ENCODE assay signal across 8 cellular contexts in the genomic region with DNA sequence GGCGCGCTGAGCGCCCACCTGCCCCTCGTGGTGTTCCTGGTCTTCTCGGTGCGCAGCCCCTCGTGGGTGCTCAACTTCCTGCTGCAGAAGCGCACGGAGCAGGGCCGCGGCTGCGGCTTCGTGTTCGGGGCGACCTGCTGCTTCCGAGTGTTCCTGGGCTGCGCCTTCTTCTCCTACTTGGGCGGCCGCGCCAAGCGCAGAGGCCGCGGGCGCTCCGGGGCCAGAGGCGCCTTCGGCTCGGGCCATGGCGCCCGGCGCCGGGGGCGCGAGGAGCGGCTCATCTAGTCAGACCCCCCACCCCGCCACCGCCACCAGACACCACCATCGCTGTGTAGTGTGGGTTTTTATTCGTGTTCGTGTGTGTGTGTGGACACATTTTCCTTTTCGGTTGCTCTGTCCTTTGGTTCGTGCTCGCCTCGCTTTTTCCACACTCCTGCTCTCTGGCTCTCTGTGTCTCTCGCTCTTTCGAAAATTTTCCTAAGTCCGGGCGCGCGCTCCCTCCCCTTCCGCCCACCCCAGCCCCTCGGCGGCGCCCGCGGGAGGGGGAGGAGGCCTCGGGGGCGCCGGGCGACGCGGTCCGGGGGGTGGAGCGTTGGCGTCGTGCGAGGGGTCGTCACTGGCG. TPM values are rescaled to one million over a fixed set of nuclear protein-coding genes. Genes with fewer than 3 reads are reported as not detected.
DNase-seq lines count a peak whose midpoint lies in the region; ATAC-seq and TF ChIP-seq lines count a peak whose summit lies in the region.

No MANE protein-coding gene starts in this region.

- H3K4me1 ChIP-seq in BLaER1 treated with 17β-estradiol and CSF1 and Interleukin-3, amounts not matched to agents 10 nM and 100 nM: peaks cover 33 to 65% (median 49%) of the 10 kb centered on the region in 10 experiments
- H3K4me1 ChIP-seq in cardiac muscle cell (ENCODE audit: low read depth) (peaks cover 21% of the 10 kb centered on the region), parathyroid adenoma (peaks cover 22% of the 10 kb centered on the region), transverse colon (peaks cover 15 to 38% (median 25%) of the 10 kb centered on the region in 4 donors)

- H4K20me1 ChIP-seq in BLaER1 treated with 17β-estradiol and CSF1 and Interleukin-3, amounts not matched to agents 10 nM and 100 nM: peaks cover 27 to 47% (median 40%) of the 10 kb centered on the region in 11 experiments
- H4K20me1 ChIP-seq in SU-DHL-6 (ENCODE audit: low read depth, low read length): peaks cover 18% of the 10 kb centered on the region

- TF ChIP-seq CTCF in SU-DHL-6 (IDR thresholded peaks at IDR 0.05; ENCODE audit: insufficient read depth, low read length, poor library complexity, severe bottlenecking) (no peak), cardiac muscle cell (IDR thresholded peaks at IDR 0.05; ENCODE audit: low read depth, low read length) (no peak), parathyroid adenoma (IDR thresholded peaks at IDR 0.05) (no peak), transverse colon (IDR thresholded peaks at IDR 0.05) (no peak)

- intact Hi-C loops in transverse colon (cut with DNase I; ENCODE audit: low total_unique reads): loop anchor here (5.0 to 10.0 kb wide), 3 partner anchors 94 to 238 kb away; partner anchors contain the start of genes ATP5F1E, NELFCD and STX16

- H3K9me2 ChIP-seq in SU-DHL-6 (replicated peaks; ENCODE audit: insufficient read depth, low read length): no peaks in the 10 kb centered on the region

- H2AFZ ChIP-seq in SU-DHL-6 (ENCODE audit: low read depth, low read length, severe bottlenecking) (peak overlapping the region; percentile 1), parathyroid adenoma (peak overlapping the region; percentile 85)

- H3F3A ChIP-seq in SU-DHL-6 (ENCODE audit: insufficient read depth): peaks cover 23% of the 10 kb centered on the region

- no peaks in the 10 kb centered on the region for H3K27me3 ChIP-seq in BLaER1 treated with 17β-estradiol and CSF1 and Interleukin-3, amounts not matched to agents 10 nM and 100 nM
- H3K27me3 ChIP-seq in SU-DHL-6 (ENCODE audit: low read length) (no peaks in the 10 kb centered on the region), cardiac muscle cell (no peaks in the 10 kb centered on the region), parathyroid adenoma (ENCODE audit: control insufficient read depth, insufficient read depth, low read length) (no peaks in the 10 kb centered on the region), transverse colon (no peaks in the 10 kb centered on the region)

- DNase-seq in M059J (ENCODE audit: low read depth): peak; percentile 76
- peak; percentile 64 for DNase-seq in activated naive CD8-positive, alpha-beta T cell treated with anti-CD3 and anti-CD28 coated beads, Interleukin-2, amount 50 U/mL, for 16 hours (ENCODE audit: low read depth, low spot score)
- peak; percentile 92 to 95 for DNase-seq in cardiac muscle cell (ENCODE audit: low read depth in 1 of 2, low spot score in 1 of 2)
- peak; percentile 75 for DNase-seq in transverse colon

- WGBS in transverse colon (ENCODE audit: low coverage in 1 of 2), 2 donors: 1% methylated on average over 64 of the region's 69 CpGs; no CpG with 5 or more reads in 1 of the 2 donors

- peak overlapping the region; percentile 86 to 98 (median 95) for H3K27ac ChIP-seq in BLaER1 treated with 17β-estradiol and CSF1 and Interleukin-3, amounts not matched to agents 10 nM and 100 nM
- H3K27ac ChIP-seq in SU-DHL-6 (ENCODE audit: low read depth, low read length): peak overlapping the region; percentile 89
- peak overlapping the region; percentile 100 for H3K27ac ChIP-seq in cardiac muscle cell
- peak overlapping the region; percentile 89 for H3K27ac ChIP-seq in parathyroid adenoma
- H3K27ac ChIP-seq in transverse colon: peak overlapping the region; percentile 99 to 100 (median 100)

- peaks cover 0 to 15% (median 7%) of the 10 kb centered on the region in 11 experiments; a peak in 13 of 22 replicates for H3K9me3 ChIP-seq in BLaER1 treated with 17β-estradiol and CSF1 and Interleukin-3, amounts not matched to agents 10 nM and 100 nM (replicated peaks in 1 of 11)
- H3K9me3 ChIP-seq in SU-DHL-6 (ENCODE audit: insufficient read depth, low read length) (no peaks in the 10 kb centered on the region), cardiac muscle cell (ENCODE audit: low read depth) (no peaks in the 10 kb centered on the region), parathyroid adenoma (ENCODE audit: control insufficient read depth, low read length) (no peaks in the 10 kb centered on the region), transverse colon (no peaks in the 10 kb centered on the region)

- TF ChIP-seq EP300 in transverse colon (IDR thresholded peaks at IDR 0.05; ENCODE audit: low read depth): no peak

- in situ Hi-C loops in transverse colon (cut with MboI; ENCODE audit: low pct_ligation_motif_present in 1 of 4, low pct_unique_long_range_greater_than_20kb in 1 of 4, low sequenced_read_pairs in 3 of 4): no loop called here

- peaks cover 0 to 20% (median 6%) of the 10 kb centered on the region in 11 experiments; a peak in 17 of 22 replicates for H3K36me3 ChIP-seq in BLaER1 treated with 17β-estradiol and CSF1 and Interleukin-3, amounts not matched to agents 10 nM and 100 nM
- H3K36me3 ChIP-seq in SU-DHL-6 (ENCODE audit: low read length) (peaks cover 8% of the 10 kb centered on the region; the same call in 1 of the 2 replicates), cardiac muscle cell (no peaks in the 10 kb centered on the region), parathyroid adenoma (ENCODE audit: control insufficient read depth, insufficient read depth, low read length) (no peaks in the 10 kb centered on the region), transverse colon (no peaks in the 10 kb centered on the region)

- H3K9ac ChIP-seq in BLaER1 treated with 17β-estradiol and CSF1 and Interleukin-3, amounts not matched to agents 10 nM and 100 nM: peak overlapping the region; percentile 88 to 99 (median 96)
- peak overlapping the region; percentile 95 for H3K9ac ChIP-seq in SU-DHL-6 (ENCODE audit: low read length)
- H3K9ac ChIP-seq in parathyroid adenoma: no peak overlapping the region

- H3K79me2 ChIP-seq in SU-DHL-6 (ENCODE audit: insufficient read depth, low read length): peaks cover 40% of the 10 kb centered on the region
- H3K79me2 ChIP-seq in parathyroid adenoma: peaks cover 31% of the 10 kb centered on the region

- peak; percentile 50 for TF ChIP-seq POLR2A in transverse colon (IDR thresholded peaks at IDR 0.05)

- peak overlapping the region; percentile 66 to 91 (median 80) for H3K4me3 ChIP-seq in BLaER1 treated with 17β-estradiol and CSF1 and Interleukin-3, amounts not matched to agents 10 nM and 100 nM
- peak overlapping the region; percentile 56 for H3K4me3 ChIP-seq in SU-DHL-6 (ENCODE audit: insufficient read depth, low read length, poor library complexity, severe bottlenecking)
- H3K4me3 ChIP-seq in cardiac muscle cell: peak overlapping the region; percentile 95
- H3K4me3 ChIP-seq in parathyroid adenoma (ENCODE audit: low read depth, low read length): peak overlapping the region; percentile 55
- H3K4me3 ChIP-seq in transverse colon: peak overlapping the region; percentile 55 to 100 (median 90)

- peak; percentile 26 for ATAC-seq in GM21381 (IDR thresholded peaks at IDR 0.05; ENCODE audit: unreplicated experiment)

- peak overlapping the region; percentile 74 to 97 (median 86) for H3K4me2 ChIP-seq in BLaER1 treated with 17β-estradiol and CSF1 and Interleukin-3, amounts not matched to agents 10 nM and 100 nM
- peak overlapping the region; percentile 75 for H3K4me2 ChIP-seq in SU-DHL-6 (ENCODE audit: low read depth, low read length, poor library complexity, severe bottlenecking)
- H3K4me2 ChIP-seq in parathyroid adenoma (ENCODE audit: low read length): peak overlapping the region; percentile 73

RNA-seq across cellular contexts. Expression of gene GNAS, which starts 38.0 kb away (rescaled TPM):
- 1,151 and 1,551 TPM in 2 replicates for total RNA-seq in M059J (2014; rRNA removed; shearing (Covaris generic))
- total RNA-seq in cardiac muscle cell (1,319 and 1,641 TPM in 2 replicates), transverse colon (100 to 1,000 TPM; 501 to 716 (median 535) TPM)
- 2,522 and 2,744 TPM in 2 replicates for polyA plus RNA-seq in cardiac muscle cell

RNA-seq across cellular contexts. Expression of gene GNAS-AS1, which starts 39.9 kb away (rescaled TPM):
- total RNA-seq in M059J (2014; rRNA removed; shearing (Covaris generic)): 1.0 TPM in 1 of 2 replicates, not detected in the other
- total RNA-seq in cardiac muscle cell (1.3 and 1.8 TPM in 2 replicates), transverse colon (1 to 10 TPM in 1 of 4 donors, under 1 TPM in 1, not detected in 2; 0.55 to 1.1 TPM)
- 1.3 and 1.4 TPM in 2 replicates for polyA plus RNA-seq in cardiac muscle cell

Comparison
In these comparisons a context has a peak if more than half of its experiments do, and no peak if none do; other contexts are left out.
1. Peak in every context shown above with its lines: DNase-seq, ATAC-seq, H3K4me3 ChIP-seq and H3K27ac ChIP-seq.